Comparison of ENCODE assay signal across 28 cellular contexts in genomic region chr6:1544603-1545002, GRCh38.
"Had no signal": no experiment of that assay in that cellular context is flagged by ENCODE, and none has a peak within 500 bp of the region (broad histone marks: within the 10 kb centered on the region; RNA-seq: fewer than 3 reads in every experiment).

No MANE protein-coding gene starts in this region.

- H3K9me3 ChIP-seq: ascending aorta, breast epithelium, esophagus muscularis mucosa, gastrocnemius medialis had no signal

- ATAC-seq: activated CD4-positive, alpha-beta T cell treated with anti-CD3 and anti-CD28 coated beads for 36 hours; activated CD8-positive, alpha-beta memory T cell treated with anti-CD3 and anti-CD28 coated beads, Interleukin-2, amount 10 ng/mL, durations not matched to agents 7 days and 5 days; activated CD8-positive, alpha-beta T cell treated with anti-CD3 and anti-CD28 coated beads, Interleukin-2, amount 10 ng/mL, durations not matched to agents 7 days and 5 days; activated naive CD4-positive, alpha-beta T cell treated with anti-CD3 and anti-CD28 coated beads, Interleukin-2, amount 50 U/mL, for 72 hours; activated T-cell treated with anti-CD3 and anti-CD28 coated beads, Interleukin-2, amount 50 U/mL, for 72 hours; effector memory CD8-positive, alpha-beta T cell; foreskin keratinocyte; gastrocnemius medialis had no signal

- H3K27me3 ChIP-seq: ascending aorta, breast epithelium, foreskin keratinocyte, gastrocnemius medialis had no signal

- H3K36me3 ChIP-seq: breast epithelium, gastrocnemius medialis had no signal

- H3K4me3 ChIP-seq: ascending aorta, breast epithelium, esophagus muscularis mucosa, gastrocnemius medialis had no signal

- DNase-seq: activated CD4-positive, alpha-beta memory T cell treated with anti-CD3 and anti-CD28 coated beads for 36 hours; activated CD4-positive, alpha-beta T cell treated with anti-CD3 and anti-CD28 coated beads for 36 hours; activated CD4-positive, alpha-beta T cell treated with anti-CD3 and anti-CD28 coated beads, Interleukin-2, amount 10 ng/mL, durations not matched to agents 24 days and 14 days; activated CD4-positive, CD25-positive, alpha-beta regulatory T cell; activated CD4-positive, CD25-positive, alpha-beta regulatory T cell treated with anti-CD3 and anti-CD28 coated beads, Interleukin-2, amount 50 U/mL, for 72 hours; activated CD8-positive, alpha-beta memory T cell treated with anti-CD3 and anti-CD28 coated beads, Interleukin-2, amount 10 ng/mL, durations not matched to agents 7 days and 5 days; activated CD8-positive, alpha-beta memory T cell treated with anti-CD3 and anti-CD28 coated beads, Interleukin-2, amount 50 U/mL, for 4 hours; activated CD8-positive, alpha-beta T cell treated with anti-CD3 and anti-CD28 coated beads, Interleukin-2, amount 10 ng/mL, durations not matched to agents 7 days and 5 days; activated gamma-delta T cell; activated naive CD4-positive, alpha-beta T cell; activated naive CD4-positive, alpha-beta T cell treated with anti-CD3 and anti-CD28 coated beads, Interleukin-2, amount 10 ng/mL, durations not matched to agents 7 days and 5 days; activated naive CD8-positive, alpha-beta T cell treated with anti-CD3 and anti-CD28 coated beads, Interleukin-2, amount 10 ng/mL, durations not matched to agents 7 days and 5 days; activated T-cell treated with anti-CD3 and anti-CD28 coated beads, Interleukin-2, amount 50 U/mL, for 24 hours; activated T-cell treated with anti-CD3 and anti-CD28 coated beads, Interleukin-2, amount 50 U/mL, for 72 hours; caudate nucleus; cortex of kidney; dermis blood vessel endothelial cell; effector CD4-positive, alpha-beta T cell; effector memory CD8-positive, alpha-beta T cell; erythroblast; foreskin keratinocyte; gastrocnemius medialis; glutamatergic neuron; T-helper 2 cell had no signal

- H3K4me1 ChIP-seq: ascending aorta, breast epithelium, esophagus muscularis mucosa, foreskin keratinocyte, gastrocnemius medialis had no signal

- H3K27ac ChIP-seq: ascending aorta, breast epithelium, esophagus muscularis mucosa, foreskin keratinocyte, gastrocnemius medialis had no signal
